1 cellular context compared by ENCODE assay signal in genomic region chr5:103582364-103582763, GRCh38.
TF ChIP-seq lines count a peak whose summit lies in the region.

No MANE protein-coding gene starts in this region.

TF ChIP-seq in endothelial cell of umbilical vein, 7 proteins besides CTCF, POLR2A, EP300 and RAD21 (continued from another document):
- TF ChIP-seq EZH2 (IDR thresholded peaks at IDR 0.05; ENCODE audit: borderline replicate concordance, low read depth, low read length, severe bottlenecking) (no peak), FOS (IDR thresholded peaks at IDR 0.05; ENCODE audit: borderline replicate concordance, insufficient read depth, low read length) (no peak), MYC (IDR thresholded peaks at IDR 0.05; ENCODE audit: low read depth, low read length) (no peak)
